In genomic region chr20:58483051-58483450, GRCh38 we compare ENCODE assay signal across 19 cellular contexts. TPM values are rescaled to one million over a fixed set of nuclear protein-coding genes. Genes with fewer than 3 reads are reported as not detected.
DNase-seq lines count a peak whose midpoint lies in the region; ATAC-seq and TF ChIP-seq lines count a peak whose summit lies in the region.
"Had no signal": no experiment of that assay in that cellular context is flagged by ENCODE, and none has a peak within 500 bp of the region (broad histone marks: within the 10 kb centered on the region; RNA-seq: fewer than 3 reads in every experiment).

No MANE protein-coding gene starts in this region.

- H3K36me3 Mint-ChIP-seq in HFFc6 (ENCODE audit: low read depth), result peaks cover 54% of the 10 kb centered on the region
- H3K36me3 Mint-ChIP-seq in endodermal cell (ENCODE audit: low read depth), result peaks cover 36% of the 10 kb centered on the region
- peaks cover 6 to 37% of the 10 kb centered on the region in 2 donors for H3K36me3 Mint-ChIP-seq in stimulated activated naive B cell treated with anti-CD40 and anti-IgM and Interleukin-4, amounts not matched to agents 10 μg/mL and 1 μg/mL and 100 μg/mL, for 72 hours

- H2BK15ac ChIP-seq in mesendoderm (replicated peaks; ENCODE audit: low read depth), result no peak overlapping the region

- H3K4me1 Mint-ChIP-seq in HFFc6 (ENCODE audit: low read depth), result peaks cover 14% of the 10 kb centered on the region
- H3K4me1 Mint-ChIP-seq in endodermal cell, result peaks cover 9% of the 10 kb centered on the region
- H3K4me1 Mint-ChIP-seq in stimulated activated naive B cell treated with anti-CD40 and anti-IgM and Interleukin-4, amounts not matched to agents 10 μg/mL and 1 μg/mL and 100 μg/mL, for 72 hours, result no peaks in the 10 kb centered on the region

- no peak overlapping the region for H2BK5ac ChIP-seq in mesendoderm (ENCODE audit: low read length)

- no peak overlapping the region for H3K4ac ChIP-seq in mesendoderm (ENCODE audit: low read depth, low read length)

- H3K79me1 ChIP-seq in mesendoderm (ENCODE audit: low read length), result no peaks in the 10 kb centered on the region

- no peak overlapping the region for H4K8ac ChIP-seq in mesendoderm (ENCODE audit: low read depth, low read length)

- WGBS in endodermal cell (ENCODE audit: insufficient coverage in 1 of 2, insufficient read length in 1 of 2), 2 experiments, result 86 to 93% methylated on average over 1 to 5 of the region's 5 CpGs
- no CpG with 5 or more reads among the region's 5 CpGs for WGBS in mesendoderm (ENCODE audit: extremely low coverage, insufficient coverage, low lambda C conversion rate)

- H3K4me3 ChIP-seq in endodermal cell (ENCODE audit: low read length) (no peak overlapping the region), mesendoderm (ENCODE audit: low read length) (no peak overlapping the region), BE2C (ENCODE audit: low read depth, low read length) (no peak overlapping the region), WERI-Rb-1 (ENCODE audit: low read depth, low read length) (no peak overlapping the region)
- H3K4me3 ChIP-seq: BLaER1 treated with 17β-estradiol and CSF1 and Interleukin-3, amounts not matched to agents 10 nM and 100 nM had no signal

- H3K36me3 ChIP-seq in endodermal cell (ENCODE audit: control insufficient read depth, insufficient read depth, low read length), result no peaks in the 10 kb centered on the region
- no peaks in the 10 kb centered on the region for H3K36me3 ChIP-seq in mesendoderm (ENCODE audit: control insufficient read depth, insufficient read depth, low read length)
- H3K36me3 ChIP-seq in BE2C, result no peaks in the 10 kb centered on the region
- H3K36me3 ChIP-seq in WERI-Rb-1, result no peaks in the 10 kb centered on the region

- H3K23ac ChIP-seq in mesendoderm (ENCODE audit: low read length), result no peak overlapping the region

- no peaks in the 10 kb centered on the region; the same call in 1 of the 2 replicates for H3K27me3 Mint-ChIP-seq in HFFc6 (ENCODE audit: insufficient read depth)
- H3K27me3 Mint-ChIP-seq in endodermal cell (ENCODE audit: insufficient read depth), result no peaks in the 10 kb centered on the region
- peaks cover 15 to 27% of the 10 kb centered on the region in 2 donors for H3K27me3 Mint-ChIP-seq in stimulated activated naive B cell treated with anti-CD40 and anti-IgM and Interleukin-4, amounts not matched to agents 10 μg/mL and 1 μg/mL and 100 μg/mL, for 72 hours

- H3K9ac ChIP-seq in endodermal cell (ENCODE audit: extremely low read depth, low read length, poor library complexity, severe bottlenecking), result no peak overlapping the region
- H3K9ac ChIP-seq in mesendoderm (ENCODE audit: low read length), result no peak overlapping the region
- H3K9ac ChIP-seq: BLaER1 treated with 17β-estradiol and CSF1 and Interleukin-3, amounts not matched to agents 10 nM and 100 nM had no signal

- H3K27ac Mint-ChIP-seq in HFFc6, result peak overlapping the region; percentile 17; the same call in 1 of the 2 replicates
- H3K27ac Mint-ChIP-seq in endodermal cell, result no peak overlapping the region
- peak overlapping the region; percentile 1 for H3K27ac Mint-ChIP-seq in stimulated activated naive B cell treated with anti-CD40 and anti-IgM and Interleukin-4, amounts not matched to agents 10 μg/mL and 1 μg/mL and 100 μg/mL, for 72 hours
- H3K27ac Mint-ChIP-seq: CD4-positive, alpha-beta T cell; CD8-positive, alpha-beta T cell had no signal

- H3K79me2 ChIP-seq in mesendoderm (ENCODE audit: control insufficient read depth, insufficient read depth, low read length), result no peaks in the 10 kb centered on the region

- no peak overlapping the region for H2BK120ac ChIP-seq in mesendoderm (ENCODE audit: low read depth, low read length)

- no peak overlapping the region for H4K5ac ChIP-seq in mesendoderm (ENCODE audit: low read length)

- H3K18ac ChIP-seq in mesendoderm (ENCODE audit: low read length), result no peak overlapping the region

- H3K9me3 Mint-ChIP-seq in HFFc6, result peaks cover 34% of the 10 kb centered on the region
- H3K9me3 Mint-ChIP-seq in endodermal cell, result peaks cover 59% of the 10 kb centered on the region
- H3K9me3 Mint-ChIP-seq in stimulated activated naive B cell treated with anti-CD40 and anti-IgM and Interleukin-4, amounts not matched to agents 10 μg/mL and 1 μg/mL and 100 μg/mL, for 72 hours, result peaks cover 17 to 19% of the 10 kb centered on the region in 2 donors

- H3K9me3 ChIP-seq in endodermal cell (ENCODE audit: control insufficient read depth, low read length) (peaks cover 54% of the 10 kb centered on the region), BE2C (0 out of 2 replicates have a peak, but pooled peaks cover 5% of the 10 kb centered on the region), WERI-Rb-1 (ENCODE audit: severe bottlenecking) (peaks cover 20% of the 10 kb centered on the region)

- DNase-seq in HFFc6 (no peak), endodermal cell (peak; percentile 37), mesendoderm (peak; percentile 57), BE2C (no peak), SW480 (ENCODE audit: low spot score) (no peak), epidermal melanocyte (ENCODE audit: insufficient read length, low spot score) (no peak), WERI-Rb-1 (no peak)
- no peak for DNase-seq in stimulated activated naive B cell treated with anti-CD40 and anti-IgM and Interleukin-4, amounts not matched to agents 10 μg/mL and 1 μg/mL and 100 μg/mL, for 72 hours
- DNase-seq: 8988T; ACHN; Calu3; CD4-positive, alpha-beta T cell; CD8-positive, alpha-beta T cell; DMS79 treated with DMSO at 0.1 percent for 48 hours; GF-D8 had no signal

- no peak overlapping the region for H3K4me2 ChIP-seq in mesendoderm (ENCODE audit: low read length)
- H3K4me2 ChIP-seq: BLaER1 treated with 17β-estradiol and CSF1 and Interleukin-3, amounts not matched to agents 10 nM and 100 nM had no signal

- no peak for TF ChIP-seq CTCF in HFFc6 (IDR thresholded peaks at IDR 0.05)
- no peak for TF ChIP-seq CTCF in endodermal cell (conservative IDR thresholded peaks at IDR 0.05)
- TF ChIP-seq CTCF in BE2C (IDR thresholded peaks at IDR 0.05; ENCODE audit: low read depth, low read length), result no peak
- TF ChIP-seq CTCF in WERI-Rb-1 (IDR thresholded peaks at IDR 0.05; ENCODE audit: low read depth, low read length), result no peak

- no peak overlapping the region for H2AK5ac ChIP-seq in mesendoderm (ENCODE audit: low read length)

- H3K27ac ChIP-seq in endodermal cell (ENCODE audit: low read depth, low read length) (no peak overlapping the region), mesendoderm (ENCODE audit: low read depth, low read length) (no peak overlapping the region), WERI-Rb-1 (no peak overlapping the region)
- H3K27ac ChIP-seq: BLaER1 treated with 17β-estradiol and CSF1 and Interleukin-3, amounts not matched to agents 10 nM and 100 nM; C4-2B had no signal

- no peak for ATAC-seq in stimulated activated naive B cell treated with anti-CD40 and anti-IgM and Interleukin-4, amounts not matched to agents 10 μg/mL and 1 μg/mL and 100 μg/mL, for 72 hours (replicated peaks)
- ATAC-seq: CD8-positive, alpha-beta T cell had no signal

- H3K4me1 ChIP-seq in endodermal cell (ENCODE audit: control insufficient read depth, insufficient read depth, low read length), result peaks cover 3% of the 10 kb centered on the region
- no peaks in the 10 kb centered on the region for H3K4me1 ChIP-seq in mesendoderm (ENCODE audit: control insufficient read depth, low read depth, low read length)
- no peaks in the 10 kb centered on the region for H3K4me1 ChIP-seq in BE2C
- H3K4me1 ChIP-seq: BLaER1 treated with 17β-estradiol and CSF1 and Interleukin-3, amounts not matched to agents 10 nM and 100 nM; Caco-2 had no signal

- no peak overlapping the region for H3K56ac ChIP-seq in mesendoderm (ENCODE audit: low read length)

- H3K27me3 ChIP-seq in endodermal cell (ENCODE audit: control insufficient read depth, insufficient read depth, low read length, poor library complexity, severe bottlenecking) (no peaks in the 10 kb centered on the region), mesendoderm (ENCODE audit: insufficient read depth, low read length, poor library complexity) (no peaks in the 10 kb centered on the region), BE2C (no peaks in the 10 kb centered on the region), WERI-Rb-1 (ENCODE audit: insufficient read depth, low read depth, severe bottlenecking) (peaks cover 16% of the 10 kb centered on the region)
- H3K27me3 ChIP-seq: BLaER1 treated with 17β-estradiol and CSF1 and Interleukin-3, amounts not matched to agents 10 nM and 100 nM had no signal

- H3K4me3 Mint-ChIP-seq in HFFc6 (no peak overlapping the region), endodermal cell (no peak overlapping the region)
- no peak overlapping the region for H3K4me3 Mint-ChIP-seq in stimulated activated naive B cell treated with anti-CD40 and anti-IgM and Interleukin-4, amounts not matched to agents 10 μg/mL and 1 μg/mL and 100 μg/mL, for 72 hours
- H3K4me3 Mint-ChIP-seq: CD4-positive, alpha-beta T cell; CD8-positive, alpha-beta T cell had no signal

RNA-seq across cellular contexts. Expression of gene APCDD1L, which starts 32.1 kb away (rescaled TPM):
- 10 to 100 TPM; 14.5 to 43.3 (median 34.9) TPM for total RNA-seq in HFFc6 (2021; fragmentation: NEBNext Ultra II Directional; extraction: Animal tissue kit (Norgen Biotek cat#: 25700))
- total RNA-seq in endodermal cell, result 1 to 10 TPM; 6.4 TPM
- polyA plus RNA-seq in endodermal cell (2013, experiment 1 of 2), result 0.78 TPM
- polyA plus RNA-seq in endodermal cell (2013, experiment 2 of 2), result 1.1 TPM
- polyA plus RNA-seq in mesendoderm (2013, experiment 1 of 2), result 0.39 TPM
- 0.53 TPM for polyA plus RNA-seq in mesendoderm (2013, experiment 2 of 2)
- 0.29 TPM for polyA plus RNA-seq in BE2C (2012; ENCODE audit: insufficient read depth, insufficient read length, low read depth)
- total RNA-seq: A673; Caco-2; Calu3; CD4-positive, alpha-beta T cell; CD8-positive, alpha-beta T cell had no signal

Comparison
In these comparisons a context has a peak if more than half of its experiments do, and no peak if none do; other contexts are left out.
1. DNase-seq: peak in endodermal cell (single experiment) and mesendoderm (single experiment); none in HFFc6 (single experiment), stimulated activated naive B cell treated with anti-CD40 and anti-IgM and Interleukin-4, amounts not matched to agents 10 μg/mL and 1 μg/mL and 100 μg/mL, for 72 hours (single experiment), BE2C (single experiment), SW480 (single experiment), epidermal melanocyte (single experiment) and WERI-Rb-1 (single experiment).